ENCODE assay signal across 8 cellular contexts in the genomic region with DNA sequence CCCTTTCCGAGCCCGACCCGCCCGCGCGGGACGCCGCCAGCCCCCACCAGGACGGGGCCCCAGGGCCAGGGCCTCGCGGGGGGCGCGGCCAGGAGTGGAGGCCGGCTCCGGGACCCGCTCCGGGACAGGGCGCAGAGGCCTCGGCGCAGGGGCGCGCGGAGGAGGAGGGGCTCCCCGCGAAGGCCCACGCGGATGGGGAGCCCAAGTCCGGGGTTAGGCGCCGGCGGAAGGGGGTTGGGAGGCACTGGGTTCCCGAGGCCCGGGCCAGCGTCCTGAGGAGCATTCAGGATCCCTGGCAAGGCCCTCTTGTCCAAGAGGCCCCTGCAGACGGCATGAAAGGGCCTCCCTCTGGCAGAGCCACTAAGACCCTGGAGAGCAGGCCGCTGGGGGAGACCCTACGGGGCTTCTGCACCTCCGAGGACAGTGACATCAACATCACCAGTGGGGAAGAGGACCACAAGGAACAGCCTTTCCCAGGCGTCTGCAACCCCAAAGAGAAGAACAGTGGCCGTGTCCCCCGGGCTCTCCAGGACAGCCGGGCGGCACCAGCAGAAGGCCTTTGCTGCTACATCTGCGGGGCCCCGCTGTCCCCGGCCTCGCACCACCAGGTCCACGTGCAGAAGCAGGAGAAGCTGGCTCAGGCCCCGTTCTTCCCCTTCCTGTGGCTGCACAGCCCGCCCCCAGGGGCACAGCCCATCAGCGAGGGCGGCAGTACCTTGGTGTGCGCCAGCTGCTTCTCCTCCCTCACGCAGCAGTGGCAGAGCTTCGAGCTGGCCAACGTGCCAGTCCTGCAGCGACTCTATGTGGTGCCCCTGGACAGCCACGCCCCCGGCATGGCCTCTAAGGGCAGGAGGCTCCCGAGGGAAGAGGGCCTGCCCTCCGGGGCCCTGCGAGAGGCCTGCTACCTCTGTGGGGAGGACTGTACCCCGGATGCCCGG. TPM values are rescaled to one million over a fixed set of nuclear protein-coding genes. Genes with fewer than 3 reads are reported as not detected.
DNase-seq lines count a peak whose midpoint lies in the region; ATAC-seq and TF ChIP-seq lines count a peak whose summit lies in the region.

No MANE protein-coding gene starts in this region.

- ATAC-seq in left lung = no peak
- no peak for ATAC-seq in GM21390 (IDR thresholded peaks at IDR 0.05; ENCODE audit: unreplicated experiment)
- ATAC-seq in GM18517 (IDR thresholded peaks at IDR 0.05; ENCODE audit: unreplicated experiment) = no peak

- H3K27me3 Mint-ChIP-seq in MCF 10A (ENCODE audit: insufficient read depth, unreplicated experiment) = no peaks in the 10 kb centered on the region

- peaks cover 34% of the 10 kb centered on the region for H3K4me1 Mint-ChIP-seq in MCF 10A (ENCODE audit: insufficient read depth, unreplicated experiment)

- DNase-seq in NCI-H82 (lab: John Stamatoyannopoulos, UW) (peak; percentile 37), NCI-H82 treated with DMSO at 0.1 percent for 48 hours (lab: John Stamatoyannopoulos, UW; ENCODE audit: unreplicated experiment) (no peak), MCF 10A (ENCODE audit: unreplicated experiment) (no peak), left lung (peak in 1 of 2 donors; percentile 79), tibial artery (no peak)
- no peak for DNase-seq in effector CD8-positive, alpha-beta T cell (lab: John Stamatoyannopoulos, UW)

- H3K36me3 Mint-ChIP-seq in MCF 10A (ENCODE audit: insufficient read depth, unreplicated experiment) = no peaks in the 10 kb centered on the region

- no TSS peak for BruUV-seq in MCF 10A (replicated peaks; lab: Mats Ljungman, UMichigan)

- H3K4me3 Mint-ChIP-seq in MCF 10A (ENCODE audit: unreplicated experiment) = peak overlapping the region; percentile 54

- no peaks in the 10 kb centered on the region for H3K9me3 Mint-ChIP-seq in MCF 10A (ENCODE audit: unreplicated experiment)

- POLR2A ChIA-PET in MCF 10A (lab: Yijun Ruan, JAX) = interaction anchor here (0.8 kb wide), 1 partner anchor 19 kb away, joined by 3 read pairs; no protein-coding TSS in a partner anchor

- H3K27ac Mint-ChIP-seq in MCF 10A (ENCODE audit: low read depth, unreplicated experiment) = no peak overlapping the region

- TF ChIP-seq CTCF in MCF 10A (IDR thresholded peaks at IDR 0.05; ENCODE audit: unreplicated experiment) (no peak), left lung (IDR thresholded peaks at IDR 0.05) (no peak), tibial artery (IDR thresholded peaks at IDR 0.05) (no peak)

- no peaks in the 10 kb centered on the region for H3K9me3 ChIP-seq in left lung
- H3K9me3 ChIP-seq in tibial artery = no peaks in the 10 kb centered on the region

- H3K4me3 ChIP-seq in left lung = peak overlapping the region; percentile 28 to 37
- peak overlapping the region; percentile 57 to 68 for H3K4me3 ChIP-seq in tibial artery

- H3K27ac ChIP-seq in left lung (no peak overlapping the region), tibial artery (peak overlapping the region; percentile 32 to 38)

- H3K27me3 ChIP-seq in left lung = peaks cover 0 to 64% of the 10 kb centered on the region in 2 donors
- H3K27me3 ChIP-seq in tibial artery = no peaks in the 10 kb centered on the region

- H3K4me1 ChIP-seq in left lung = peaks cover 10 to 70% of the 10 kb centered on the region in 2 donors
- H3K4me1 ChIP-seq in tibial artery = peaks cover 0 to 83% (median 40%) of the 10 kb centered on the region in 4 donors

- intact Hi-C loops in MCF 10A (cut with micrococcal nuclease) = no loop called here
- intact Hi-C loops in left lung (cut with DNase I) = no loop called here
- intact Hi-C loops in tibial artery (cut with DNase I; ENCODE audit: low total_unique reads) = no loop called here

- H3K36me3 ChIP-seq in left lung (no peaks in the 10 kb centered on the region), tibial artery (no peaks in the 10 kb centered on the region)

- CTCF ChIA-PET in MCF 10A (lab: Yijun Ruan, JAX) = interaction anchor here (1.1 kb wide), 1 partner anchor 55 kb away, joined by 4 read pairs; no protein-coding TSS in a partner anchor

RNA-seq across cellular contexts. Expression of a gene that starts 58.1 kb away (rescaled TPM):
- total RNA-seq in MCF 10A (2022) = not detected in 2 replicates
- 1 to 10 TPM in 1 of 2 donors, under 1 TPM in 1; 0.29 to 9.6 TPM for total RNA-seq in left lung

Comparison
In these comparisons a context has a peak if more than half of its experiments do, and no peak if none do; other contexts are left out.
1. H3K27ac ChIP-seq: peak in tibial artery (2 of 2); none in left lung (0 of 2).